ENCODE assay signal across 13 cellular contexts in genomic region chr1:17525065-17525464, GRCh38. TPM values are rescaled to one million over a fixed set of nuclear protein-coding genes. Genes with fewer than 3 reads are reported as not detected.
DNase-seq lines count a peak whose midpoint lies in the region; ATAC-seq and TF ChIP-seq lines count a peak whose summit lies in the region.
"Had no signal": no experiment of that assay in that cellular context is flagged by ENCODE, and none has a peak within 500 bp of the region (broad histone marks: within the 10 kb centered on the region; RNA-seq: fewer than 3 reads in every experiment).

No MANE protein-coding gene starts in this region.

- no peak for TF ChIP-seq POLR2A in thyroid gland (IDR thresholded peaks at IDR 0.05)

- H3K4me1 ChIP-seq in thyroid gland: peaks cover 28 to 39% of the 10 kb centered on the region in 2 donors

- CTCF ChIA-PET in Calu3 (lab: Charles Lee): interaction anchor here (1.2 kb wide), 1 partner anchor 27 kb away, joined by 3 read pairs; no protein-coding TSS in a partner anchor

- peak overlapping the region in 2 of 3 donors; percentile 28 to 76 for H3K27ac ChIP-seq in thyroid gland
- H3K27ac ChIP-seq: A549 had no signal

- H3K27ac Mint-ChIP-seq in Calu3 (ENCODE audit: unreplicated experiment) (peak overlapping the region; percentile 12), nephron (peak overlapping the region; percentile 48 to 60 (median 59))
- H3K27ac Mint-ChIP-seq: CD4-positive, CD25-positive, alpha-beta regulatory T cell had no signal

- H3K36me3 ChIP-seq in thyroid gland: no peaks in the 10 kb centered on the region

- H3K4me3 Mint-ChIP-seq in Calu3 (ENCODE audit: low read depth, unreplicated experiment) (no peak overlapping the region), nephron (no peak overlapping the region)
- H3K4me3 Mint-ChIP-seq: CD4-positive, CD25-positive, alpha-beta regulatory T cell had no signal

- no peak for ATAC-seq in GM19328 (IDR thresholded peaks at IDR 0.05; ENCODE audit: unreplicated experiment)
- ATAC-seq: A549 had no signal

- DNase-seq in Calu3 (no peak), SK-N-DZ (ENCODE audit: low spot score) (peak; percentile 46), thyroid gland (peak in 1 of 2 donors; percentile 17), posterior vena cava (ENCODE audit: low spot score) (no peak)
- DNase-seq in stimulated activated CD4-positive, alpha-beta T cell treated with anti-CD3 and anti-CD28 coated beads, Interleukin-2, amount 100 ng/mL, for 24 hours: no peak
- DNase-seq: CD4-positive, CD25-positive, alpha-beta regulatory T cell; DMS79; HCEC 1CT; IMR-90; KBM-7 had no signal

- intact Hi-C loops in Calu3 (cut with micrococcal nuclease; ENCODE audit: unreplicated experiment): no loop called here
- intact Hi-C loops in thyroid gland (cut with DNase I): no loop called here
- intact Hi-C loops in posterior vena cava (cut with DNase I): no loop called here

- H3K36me3 Mint-ChIP-seq in Calu3 (ENCODE audit: insufficient read depth, unreplicated experiment) (peaks cover 6% of the 10 kb centered on the region), nephron (ENCODE audit: low read depth) (no peaks in the 10 kb centered on the region)
- H3K36me3 Mint-ChIP-seq: CD4-positive, CD25-positive, alpha-beta regulatory T cell had no signal

- H3K27me3 ChIP-seq in thyroid gland: no peaks in the 10 kb centered on the region

- WGBS in thyroid gland, 2 donors: 50 to 62% methylated on average over 6 of the region's 6 CpGs

- H3K4me1 Mint-ChIP-seq in Calu3 (ENCODE audit: low read depth, unreplicated experiment) (peaks cover 27% of the 10 kb centered on the region), nephron (peaks cover 30% of the 10 kb centered on the region)
- H3K4me1 Mint-ChIP-seq: CD4-positive, CD25-positive, alpha-beta regulatory T cell had no signal

- no peak overlapping the region for H3K4me3 ChIP-seq in thyroid gland (replicated peaks in 1 of 3)
- H3K4me3 ChIP-seq: A549 had no signal

- no TSS peak for BruUV-seq in Calu3 (replicated peaks; lab: Mats Ljungman, UMichigan)

- H3K27me3 Mint-ChIP-seq in Calu3 (ENCODE audit: unreplicated experiment) (no peaks in the 10 kb centered on the region), nephron (ENCODE audit: low read depth) (peaks cover 9% of the 10 kb centered on the region)

- H3K9me3 ChIP-seq in thyroid gland: no peaks in the 10 kb centered on the region
- H3K9me3 ChIP-seq: A549 had no signal

- TF ChIP-seq CTCF in Calu3 (IDR thresholded peaks at IDR 0.05; ENCODE audit: unreplicated experiment) (no peak), nephron (IDR thresholded peaks at IDR 0.05; ENCODE audit: unreplicated experiment in 3 of 3) (no peak), thyroid gland (IDR thresholded peaks at IDR 0.05) (no peak)

- H3K9me3 Mint-ChIP-seq in Calu3 (ENCODE audit: low read depth, unreplicated experiment) (no peaks in the 10 kb centered on the region), nephron (no peaks in the 10 kb centered on the region)

RNA-seq across cellular contexts. Expression of gene ARHGEF10L, which starts 14.4 kb away (rescaled TPM):
- total RNA-seq in Calu3 (2022) (19.6 and 20.1 TPM in 2 replicates), thyroid gland (10 to 100 TPM; 32.2 to 64.5 (median 51.4) TPM), posterior vena cava (100 to 1,000 TPM; 103 to 111 TPM)
- 14.8 and 17.7 TPM in 2 replicates for polyA plus RNA-seq in SK-N-DZ (2014; cell fraction: cytosol; rRNA removed)
- 33.8 and 51.0 TPM in 2 replicates for polyA plus RNA-seq in SK-N-DZ (2014; cell fraction: nucleus; rRNA removed)
- total RNA-seq: CD4-positive, CD25-positive, alpha-beta regulatory T cell had no signal
- polyA plus RNA-seq: CD4-positive, CD25-positive, alpha-beta regulatory T cell had no signal
